ENCODE assay signal across 36 cellular contexts in genomic region chr20:24013953-24014352, GRCh38. TPM values are rescaled to one million over a fixed set of nuclear protein-coding genes. Genes with fewer than 3 reads are reported as not detected.
"Had no signal": no experiment of that assay in that cellular context is flagged by ENCODE, and none has a peak within 500 bp of the region (broad histone marks: within the 10 kb centered on the region; RNA-seq: fewer than 3 reads in every experiment).

No MANE protein-coding gene starts in this region.

- ATAC-seq: activated CD8-positive, alpha-beta T cell treated with anti-CD3 and anti-CD28 coated beads for 36 hours; activated naive CD8-positive, alpha-beta T cell treated with anti-CD3 and anti-CD28 coated beads, Interleukin-2, amount 50 U/mL, for 24 hours; activated T-cell treated with anti-CD3 and anti-CD28 coated beads, Interleukin-2, amount 50 U/mL, for 4 hours; activated T-cell treated with anti-CD3 and anti-CD28 coated beads, Interleukin-2, amount 50 U/mL, for 72 hours; activated T-helper 17 cell treated with anti-CD3 and anti-CD28 coated beads, Interleukin-2, amount 50 U/mL, for 72 hours had no signal

- H3K36me3 ChIP-seq: ascending aorta, cardiac muscle cell had no signal

- H3K27ac Mint-ChIP-seq: activated B cell treated with CpG ODN at 0.5 μM for 24 hours; activated CD4-positive, alpha-beta memory T cell treated with anti-CD3 and anti-CD28 coated beads for 36 hours; activated CD4-positive, alpha-beta T cell treated with anti-CD3 and anti-CD28 coated beads, Interleukin-2, amount 10 ng/mL, durations not matched to agents 24 days and 14 days; activated CD8-positive, alpha-beta T cell treated with anti-CD3 and anti-CD28 coated beads for 36 hours; activated naive CD4-positive, alpha-beta T cell treated with anti-CD3 and anti-CD28 coated beads, Interleukin-2, amount 10 ng/mL, durations not matched to agents 7 days and 5 days; activated naive CD4-positive, alpha-beta T cell treated with anti-CD3 and anti-CD28 coated beads, Interleukin-2, amount 50 U/mL, for 24 hours; activated naive CD8-positive, alpha-beta T cell; activated naive CD8-positive, alpha-beta T cell treated with anti-CD3 and anti-CD28 coated beads, Interleukin-2, amount 10 ng/mL, durations not matched to agents 7 days and 5 days; activated naive CD8-positive, alpha-beta T cell treated with anti-CD3 and anti-CD28 coated beads, Interleukin-2, amount 50 U/mL, for 24 hours; activated T-cell treated with anti-CD3 and anti-CD28 coated beads, Interleukin-2, amount 50 U/mL, for 72 hours; activated T-helper 1 cell treated with anti-CD3 and anti-CD28 coated beads, Interleukin-12 subunit alpha, Interleukin-12 subunit beta, Interleukin-2, Interleukin-4 antibody, amounts not matched to agents 30 ng/mL and 10 ng/mL and 1 ng/mL, durations not matched to agents 14 hours and 24 hours and 36 hours; activated T-helper 17 cell treated with anti-CD3 and anti-CD28 coated beads, Interleukin-2, amount 50 U/mL, for 72 hours; T-helper 1 cell treated with Interleukin-12 subunit alpha and Interleukin-12 subunit beta and Interleukin-4 antibody, amounts not matched to agents 30 μg/mL and 1 μg/mL, for 36 hours; T-helper 2 cell treated with Interferon-gamma antibody and Interleukin-4, amounts not matched to agents 5 μg/mL and 100 μg/mL, for 36 hours had no signal

- H3K36me3 Mint-ChIP-seq: activated CD4-positive, alpha-beta memory T cell treated with anti-CD3 and anti-CD28 coated beads for 36 hours; activated naive CD4-positive, alpha-beta T cell treated with anti-CD3 and anti-CD28 coated beads, Interleukin-2, amount 10 ng/mL, durations not matched to agents 7 days and 5 days; activated naive CD4-positive, alpha-beta T cell treated with anti-CD3 and anti-CD28 coated beads, Interleukin-2, amount 50 U/mL, for 24 hours; activated naive CD8-positive, alpha-beta T cell; activated naive CD8-positive, alpha-beta T cell treated with anti-CD3 and anti-CD28 coated beads, Interleukin-2, amount 10 ng/mL, durations not matched to agents 7 days and 5 days; brain had no signal

- DNase-seq: activated B cell treated with CpG ODN at 0.5 μM for 24 hours; activated CD4-positive, alpha-beta memory T cell treated with anti-CD3 and anti-CD28 coated beads for 36 hours; activated CD4-positive, alpha-beta T cell treated with anti-CD3 and anti-CD28 coated beads for 4 hours; activated CD4-positive, alpha-beta T cell treated with anti-CD3 and anti-CD28 coated beads, Interleukin-2, amount 10 ng/mL, durations not matched to agents 24 days and 14 days; activated CD4-positive, alpha-beta T cell treated with anti-CD3 and anti-CD28 coated beads, Interleukin-2, amount 50 U/mL, for 1 hour; activated CD4-positive, alpha-beta T cell treated with anti-CD3 and anti-CD28 coated beads, Interleukin-2, amount 50 U/mL, for 4 hours; activated CD4-positive, CD25-positive, alpha-beta regulatory T cell treated with anti-CD3 and anti-CD28 coated beads, Interleukin-2, amount 50 U/mL, for 72 hours; activated CD8-positive, alpha-beta memory T cell treated with anti-CD3 and anti-CD28 coated beads, Interleukin-2, amount 50 U/mL, for 4 hours; activated CD8-positive, alpha-beta T cell treated with anti-CD3 and anti-CD28 coated beads for 36 hours; activated effector memory CD4-positive, alpha-beta T cell treated with anti-CD3 and anti-CD28 coated beads, Interleukin-2, amount 50 U/mL, for 16 hours; activated naive CD4-positive, alpha-beta T cell treated with anti-CD3 and anti-CD28 coated beads, Interleukin-2, amount 10 ng/mL, durations not matched to agents 7 days and 5 days; activated naive CD4-positive, alpha-beta T cell treated with Interleukin-2 at 50 U/mL for 16 hours; activated naive CD8-positive, alpha-beta T cell treated with anti-CD3 and anti-CD28 coated beads, Interleukin-2, amount 10 ng/mL, durations not matched to agents 7 days and 5 days; activated naive CD8-positive, alpha-beta T cell treated with anti-CD3 and anti-CD28 coated beads, Interleukin-2, amount 50 U/mL, for 24 hours; activated T-cell treated with anti-CD3 and anti-CD28 coated beads for 4 hours; activated T-cell treated with anti-CD3 and anti-CD28 coated beads, Interleukin-2, amount 50 U/mL, for 1 hour; activated T-cell treated with anti-CD3 and anti-CD28 coated beads, Interleukin-2, amount 50 U/mL, for 4 hours; activated T-cell treated with anti-CD3 and anti-CD28 coated beads, Interleukin-2, amount 50 U/mL, for 72 hours; amygdala; cerebellar nuclear complex; T-helper 2 cell; T-helper 9 cell had no signal

- H3K4me3 Mint-ChIP-seq: activated B cell treated with CpG ODN at 0.5 μM for 24 hours; activated CD4-positive, alpha-beta memory T cell treated with anti-CD3 and anti-CD28 coated beads for 36 hours; activated CD4-positive, alpha-beta T cell treated with anti-CD3 and anti-CD28 coated beads, Interleukin-2, amount 10 ng/mL, durations not matched to agents 24 days and 14 days; activated CD8-positive, alpha-beta T cell treated with anti-CD3 and anti-CD28 coated beads for 36 hours; activated naive CD4-positive, alpha-beta T cell treated with anti-CD3 and anti-CD28 coated beads, Interleukin-2, amount 10 ng/mL, durations not matched to agents 7 days and 5 days; activated naive CD4-positive, alpha-beta T cell treated with anti-CD3 and anti-CD28 coated beads, Interleukin-2, amount 50 U/mL, for 24 hours; activated naive CD8-positive, alpha-beta T cell; activated naive CD8-positive, alpha-beta T cell treated with anti-CD3 and anti-CD28 coated beads, Interleukin-2, amount 10 ng/mL, durations not matched to agents 7 days and 5 days; activated naive CD8-positive, alpha-beta T cell treated with anti-CD3 and anti-CD28 coated beads, Interleukin-2, amount 50 U/mL, for 24 hours; activated T-cell treated with anti-CD3 and anti-CD28 coated beads, Interleukin-2, amount 50 U/mL, for 4 hours; activated T-cell treated with anti-CD3 and anti-CD28 coated beads, Interleukin-2, amount 50 U/mL, for 72 hours; activated T-helper 1 cell treated with anti-CD3 and anti-CD28 coated beads, Interleukin-12 subunit alpha, Interleukin-12 subunit beta, Interleukin-2, Interleukin-4 antibody, amounts not matched to agents 30 ng/mL and 10 ng/mL and 1 ng/mL, durations not matched to agents 14 hours and 24 hours and 36 hours; activated T-helper 17 cell treated with anti-CD3 and anti-CD28 coated beads, Interleukin-2, amount 50 U/mL, for 72 hours; brain; central memory CD8-positive, alpha-beta T cell; T-helper 1 cell treated with Interleukin-12 subunit alpha and Interleukin-12 subunit beta and Interleukin-4 antibody, amounts not matched to agents 30 μg/mL and 1 μg/mL, for 36 hours; T-helper 2 cell treated with Interferon-gamma antibody and Interleukin-4, amounts not matched to agents 5 μg/mL and 100 μg/mL, for 36 hours had no signal

- H3K4me3 ChIP-seq: ascending aorta, cardiac muscle cell had no signal

- H3K4me1 ChIP-seq: ascending aorta had no signal

- H3K27me3 ChIP-seq: ascending aorta, cardiac muscle cell had no signal

- H3K9me3 Mint-ChIP-seq: activated B cell treated with CpG ODN at 0.5 μM for 24 hours; activated CD4-positive, alpha-beta memory T cell treated with anti-CD3 and anti-CD28 coated beads for 36 hours; activated CD4-positive, alpha-beta T cell treated with anti-CD3 and anti-CD28 coated beads, Interleukin-2, amount 10 ng/mL, durations not matched to agents 24 days and 14 days; activated CD8-positive, alpha-beta T cell treated with anti-CD3 and anti-CD28 coated beads for 36 hours; activated naive CD4-positive, alpha-beta T cell treated with anti-CD3 and anti-CD28 coated beads, Interleukin-2, amount 10 ng/mL, durations not matched to agents 7 days and 5 days; activated naive CD4-positive, alpha-beta T cell treated with anti-CD3 and anti-CD28 coated beads, Interleukin-2, amount 50 U/mL, for 24 hours; activated naive CD8-positive, alpha-beta T cell treated with anti-CD3 and anti-CD28 coated beads, Interleukin-2, amount 10 ng/mL, durations not matched to agents 7 days and 5 days; activated naive CD8-positive, alpha-beta T cell treated with anti-CD3 and anti-CD28 coated beads, Interleukin-2, amount 50 U/mL, for 24 hours; activated T-cell treated with anti-CD3 and anti-CD28 coated beads, Interleukin-2, amount 50 U/mL, for 4 hours; activated T-cell treated with anti-CD3 and anti-CD28 coated beads, Interleukin-2, amount 50 U/mL, for 72 hours; activated T-helper 1 cell treated with anti-CD3 and anti-CD28 coated beads, Interleukin-12 subunit alpha, Interleukin-12 subunit beta, Interleukin-2, Interleukin-4 antibody, amounts not matched to agents 30 ng/mL and 10 ng/mL and 1 ng/mL, durations not matched to agents 14 hours and 24 hours and 36 hours; activated T-helper 17 cell treated with anti-CD3 and anti-CD28 coated beads, Interleukin-2, amount 50 U/mL, for 72 hours; central memory CD8-positive, alpha-beta T cell; T-helper 1 cell treated with Interleukin-12 subunit alpha and Interleukin-12 subunit beta and Interleukin-4 antibody, amounts not matched to agents 30 μg/mL and 1 μg/mL, for 36 hours; T-helper 2 cell treated with Interferon-gamma antibody and Interleukin-4, amounts not matched to agents 5 μg/mL and 100 μg/mL, for 36 hours had no signal

- H3K27ac ChIP-seq: ascending aorta, cardiac muscle cell, VCaP had no signal

- H3K9me3 ChIP-seq: ascending aorta had no signal

- H3K27me3 Mint-ChIP-seq: activated CD8-positive, alpha-beta T cell treated with anti-CD3 and anti-CD28 coated beads for 36 hours; activated naive CD4-positive, alpha-beta T cell treated with anti-CD3 and anti-CD28 coated beads, Interleukin-2, amount 50 U/mL, for 24 hours; activated naive CD8-positive, alpha-beta T cell treated with anti-CD3 and anti-CD28 coated beads, Interleukin-2, amount 50 U/mL, for 24 hours had no signal

- H3K4me1 Mint-ChIP-seq: activated B cell treated with CpG ODN at 0.5 μM for 24 hours, brain had no signal

RNA-seq across cellular contexts. Expression of gene GGTLC1, which starts 25.4 kb away (rescaled TPM):
- total RNA-seq: activated B cell treated with CpG ODN at 0.5 μM for 24 hours; activated CD4-positive, alpha-beta memory T cell treated with anti-CD3 and anti-CD28 coated beads for 36 hours; activated CD4-positive, alpha-beta T cell treated with anti-CD3 and anti-CD28 coated beads, Interleukin-2, amount 10 ng/mL, durations not matched to agents 24 days and 14 days; activated CD8-positive, alpha-beta memory T cell treated with anti-CD3 and anti-CD28 coated beads for 36 hours; activated CD8-positive, alpha-beta T cell treated with anti-CD3 and anti-CD28 coated beads for 36 hours; activated naive CD8-positive, alpha-beta T cell treated with anti-CD3 and anti-CD28 coated beads, Interleukin-2, amount 10 ng/mL, durations not matched to agents 7 days and 5 days; activated T-cell treated with anti-CD3 and anti-CD28 coated beads, Interleukin-2, amount 50 U/mL, for 4 hours; activated T-cell treated with anti-CD3 and anti-CD28 coated beads, Interleukin-2, amount 50 U/mL, for 72 hours; activated T-helper 1 cell treated with anti-CD3 and anti-CD28 coated beads, Interleukin-12 subunit alpha, Interleukin-12 subunit beta, Interleukin-2, Interleukin-4 antibody, amounts not matched to agents 30 ng/mL and 10 ng/mL and 1 ng/mL, durations not matched to agents 14 hours and 24 hours and 36 hours; activated T-helper 17 cell treated with anti-CD3 and anti-CD28 coated beads, Interleukin-2, amount 50 U/mL, for 72 hours; ascending aorta; bronchial epithelial cell; cardiac muscle cell; chondrocyte had no signal
- polyA plus RNA-seq: cardiac muscle cell had no signal
